In genomic region chr4:10613926-10614478, GRCh38 we compare ENCODE assay signal across 35 cellular contexts.
"Had no signal": no experiment of that assay in that cellular context is flagged by ENCODE, and none has a peak within 500 bp of the region (broad histone marks: within the 10 kb centered on the region; RNA-seq: fewer than 3 reads in every experiment).

No MANE protein-coding gene starts in this region.

- H3K36me3 ChIP-seq: adrenal gland, brain microvascular endothelial cell, breast epithelium had no signal

- H3K4me1 ChIP-seq: adrenal gland, body of pancreas, breast epithelium had no signal

- H3K27me3 ChIP-seq: adrenal gland, body of pancreas, brain microvascular endothelial cell, breast epithelium had no signal

- ATAC-seq: activated CD8-positive, alpha-beta T cell treated with anti-CD3 and anti-CD28 coated beads for 36 hours; activated naive CD4-positive, alpha-beta T cell treated with anti-CD3 and anti-CD28 coated beads, Interleukin-2, amount 50 U/mL, for 72 hours; activated T-cell treated with anti-CD3 and anti-CD28 coated beads, Interleukin-2, amount 50 U/mL, for 4 hours; activated T-cell treated with anti-CD3 and anti-CD28 coated beads, Interleukin-2, amount 50 U/mL, for 72 hours; activated T-helper 17 cell treated with anti-CD3 and anti-CD28 coated beads, Interleukin-2, amount 50 U/mL, for 72 hours; body of pancreas had no signal

- H3K4me1 Mint-ChIP-seq: activated CD4-positive, alpha-beta T cell treated with anti-CD3 and anti-CD28 coated beads, Interleukin-2, amount 10 ng/mL, durations not matched to agents 24 days and 14 days; activated naive CD8-positive, alpha-beta T cell treated with anti-CD3 and anti-CD28 coated beads for 36 hours; activated T-helper 17 cell treated with anti-CD3 and anti-CD28 coated beads, Interleukin-2, amount 50 U/mL, for 72 hours had no signal

- DNase-seq: activated B cell treated with CpG ODN at 0.5 μM for 24 hours; activated CD4-positive, alpha-beta memory T cell treated with anti-CD3 and anti-CD28 coated beads for 36 hours; activated CD4-positive, alpha-beta T cell treated with anti-CD3 and anti-CD28 coated beads for 4 hours; activated CD4-positive, alpha-beta T cell treated with anti-CD3 and anti-CD28 coated beads, Interleukin-2, amount 10 ng/mL, durations not matched to agents 24 days and 14 days; activated CD4-positive, alpha-beta T cell treated with anti-CD3 and anti-CD28 coated beads, Interleukin-2, amount 50 U/mL, for 1 hour; activated CD4-positive, alpha-beta T cell treated with anti-CD3 and anti-CD28 coated beads, Interleukin-2, amount 50 U/mL, for 4 hours; activated CD4-positive, CD25-positive, alpha-beta regulatory T cell treated with anti-CD3 and anti-CD28 coated beads, Interleukin-2, amount 50 U/mL, for 72 hours; activated CD8-positive, alpha-beta memory T cell treated with anti-CD3 and anti-CD28 coated beads, Interleukin-2, amount 50 U/mL, for 4 hours; activated CD8-positive, alpha-beta T cell treated with anti-CD3 and anti-CD28 coated beads for 36 hours; activated effector memory CD4-positive, alpha-beta T cell treated with anti-CD3 and anti-CD28 coated beads, Interleukin-2, amount 50 U/mL, for 16 hours; activated gamma-delta T cell treated with Interleukin-2 at 50 U/mL for 16 hours; activated naive CD4-positive, alpha-beta T cell; activated naive CD4-positive, alpha-beta T cell treated with anti-CD3 and anti-CD28 coated beads for 36 hours; activated naive CD4-positive, alpha-beta T cell treated with anti-CD3 and anti-CD28 coated beads, Interleukin-2, amount 50 U/mL, for 16 hours; activated naive CD8-positive, alpha-beta T cell treated with anti-CD3 and anti-CD28 coated beads for 36 hours; activated T-cell treated with anti-CD3 and anti-CD28 coated beads for 4 hours; activated T-cell treated with anti-CD3 and anti-CD28 coated beads, Interleukin-2, amount 50 U/mL, for 1 hour; activated T-cell treated with anti-CD3 and anti-CD28 coated beads, Interleukin-2, amount 50 U/mL, for 4 hours; activated T-cell treated with anti-CD3 and anti-CD28 coated beads, Interleukin-2, amount 50 U/mL, for 72 hours; adrenal gland; amniotic stem cell; aorta; body of pancreas; brain microvascular endothelial cell; central memory CD4-positive, alpha-beta T cell; T-helper 1 cell; T-helper 2 cell; T-helper 9 cell had no signal

- H3K4me3 ChIP-seq: adrenal gland, body of pancreas, breast epithelium had no signal

- H3K27ac Mint-ChIP-seq: activated B cell treated with CpG ODN at 0.5 μM for 24 hours; activated CD4-positive, alpha-beta memory T cell treated with anti-CD3 and anti-CD28 coated beads for 36 hours; activated CD4-positive, alpha-beta T cell treated with anti-CD3 and anti-CD28 coated beads, Interleukin-2, amount 10 ng/mL, durations not matched to agents 24 days and 14 days; activated CD8-positive, alpha-beta T cell treated with anti-CD3 and anti-CD28 coated beads for 36 hours; activated naive CD4-positive, alpha-beta T cell treated with anti-CD3 and anti-CD28 coated beads for 36 hours; activated naive CD4-positive, alpha-beta T cell treated with anti-CD3 and anti-CD28 coated beads, Interleukin-2, amount 50 U/mL, for 72 hours; activated naive CD8-positive, alpha-beta T cell treated with anti-CD3 and anti-CD28 coated beads for 36 hours; activated T-cell treated with anti-CD3 and anti-CD28 coated beads, Interleukin-2, amount 50 U/mL, for 72 hours; activated T-helper 1 cell treated with anti-CD3 and anti-CD28 coated beads, Interleukin-12 subunit alpha, Interleukin-12 subunit beta, Interleukin-2, Interleukin-4 antibody, amounts not matched to agents 30 ng/mL and 10 ng/mL and 1 ng/mL, durations not matched to agents 14 hours and 24 hours and 36 hours; activated T-helper 17 cell treated with anti-CD3 and anti-CD28 coated beads, Interleukin-2, amount 50 U/mL, for 72 hours; T-helper 1 cell treated with Interleukin-12 subunit alpha and Interleukin-12 subunit beta and Interleukin-4 antibody, amounts not matched to agents 30 μg/mL and 1 μg/mL, for 36 hours; T-helper 2 cell treated with Interferon-gamma antibody and Interleukin-4, amounts not matched to agents 5 μg/mL and 100 μg/mL, for 36 hours had no signal

- H3K9me3 Mint-ChIP-seq: activated B cell treated with CpG ODN at 0.5 μM for 24 hours; activated CD4-positive, alpha-beta memory T cell treated with anti-CD3 and anti-CD28 coated beads for 36 hours; activated CD4-positive, alpha-beta T cell treated with anti-CD3 and anti-CD28 coated beads, Interleukin-2, amount 10 ng/mL, durations not matched to agents 24 days and 14 days; activated CD8-positive, alpha-beta T cell treated with anti-CD3 and anti-CD28 coated beads for 36 hours; activated naive CD4-positive, alpha-beta T cell treated with anti-CD3 and anti-CD28 coated beads for 36 hours; activated naive CD4-positive, alpha-beta T cell treated with anti-CD3 and anti-CD28 coated beads, Interleukin-2, amount 50 U/mL, for 72 hours; activated naive CD8-positive, alpha-beta T cell treated with anti-CD3 and anti-CD28 coated beads for 36 hours; activated T-cell treated with anti-CD3 and anti-CD28 coated beads, Interleukin-2, amount 50 U/mL, for 4 hours; activated T-helper 1 cell treated with anti-CD3 and anti-CD28 coated beads, Interleukin-12 subunit alpha, Interleukin-12 subunit beta, Interleukin-2, Interleukin-4 antibody, amounts not matched to agents 30 ng/mL and 10 ng/mL and 1 ng/mL, durations not matched to agents 14 hours and 24 hours and 36 hours; activated T-helper 17 cell treated with anti-CD3 and anti-CD28 coated beads, Interleukin-2, amount 50 U/mL, for 72 hours; T-helper 1 cell treated with Interleukin-12 subunit alpha and Interleukin-12 subunit beta and Interleukin-4 antibody, amounts not matched to agents 30 μg/mL and 1 μg/mL, for 36 hours; T-helper 2 cell treated with Interferon-gamma antibody and Interleukin-4, amounts not matched to agents 5 μg/mL and 100 μg/mL, for 36 hours had no signal

- H3K27ac ChIP-seq: adrenal gland, body of pancreas, brain microvascular endothelial cell, breast epithelium, VCaP had no signal

- H3K36me3 Mint-ChIP-seq: activated CD4-positive, alpha-beta memory T cell treated with anti-CD3 and anti-CD28 coated beads for 36 hours; activated naive CD4-positive, alpha-beta T cell treated with anti-CD3 and anti-CD28 coated beads, Interleukin-2, amount 50 U/mL, for 72 hours; activated naive CD8-positive, alpha-beta T cell treated with anti-CD3 and anti-CD28 coated beads for 36 hours had no signal

- H3K9me3 ChIP-seq: adrenal gland, body of pancreas, breast epithelium had no signal

- H3K4me3 Mint-ChIP-seq: activated B cell treated with CpG ODN at 0.5 μM for 24 hours; activated CD4-positive, alpha-beta memory T cell treated with anti-CD3 and anti-CD28 coated beads for 36 hours; activated CD4-positive, alpha-beta T cell treated with anti-CD3 and anti-CD28 coated beads, Interleukin-2, amount 10 ng/mL, durations not matched to agents 24 days and 14 days; activated CD8-positive, alpha-beta T cell treated with anti-CD3 and anti-CD28 coated beads for 36 hours; activated naive CD4-positive, alpha-beta T cell treated with anti-CD3 and anti-CD28 coated beads for 36 hours; activated naive CD8-positive, alpha-beta T cell treated with anti-CD3 and anti-CD28 coated beads for 36 hours; activated T-cell treated with anti-CD3 and anti-CD28 coated beads, Interleukin-2, amount 50 U/mL, for 4 hours; activated T-cell treated with anti-CD3 and anti-CD28 coated beads, Interleukin-2, amount 50 U/mL, for 72 hours; activated T-helper 1 cell treated with anti-CD3 and anti-CD28 coated beads, Interleukin-12 subunit alpha, Interleukin-12 subunit beta, Interleukin-2, Interleukin-4 antibody, amounts not matched to agents 30 ng/mL and 10 ng/mL and 1 ng/mL, durations not matched to agents 14 hours and 24 hours and 36 hours; activated T-helper 17 cell treated with anti-CD3 and anti-CD28 coated beads, Interleukin-2, amount 50 U/mL, for 72 hours; T-helper 1 cell treated with Interleukin-12 subunit alpha and Interleukin-12 subunit beta and Interleukin-4 antibody, amounts not matched to agents 30 μg/mL and 1 μg/mL, for 36 hours; T-helper 2 cell treated with Interferon-gamma antibody and Interleukin-4, amounts not matched to agents 5 μg/mL and 100 μg/mL, for 36 hours had no signal

- H3K27me3 Mint-ChIP-seq: activated B cell treated with CpG ODN at 0.5 μM for 24 hours; activated CD4-positive, alpha-beta memory T cell treated with anti-CD3 and anti-CD28 coated beads for 36 hours; activated CD4-positive, alpha-beta T cell treated with anti-CD3 and anti-CD28 coated beads, Interleukin-2, amount 10 ng/mL, durations not matched to agents 24 days and 14 days; activated naive CD8-positive, alpha-beta T cell treated with anti-CD3 and anti-CD28 coated beads for 36 hours had no signal
